14 cellular contexts compared by ENCODE assay signal in the genomic region with DNA sequence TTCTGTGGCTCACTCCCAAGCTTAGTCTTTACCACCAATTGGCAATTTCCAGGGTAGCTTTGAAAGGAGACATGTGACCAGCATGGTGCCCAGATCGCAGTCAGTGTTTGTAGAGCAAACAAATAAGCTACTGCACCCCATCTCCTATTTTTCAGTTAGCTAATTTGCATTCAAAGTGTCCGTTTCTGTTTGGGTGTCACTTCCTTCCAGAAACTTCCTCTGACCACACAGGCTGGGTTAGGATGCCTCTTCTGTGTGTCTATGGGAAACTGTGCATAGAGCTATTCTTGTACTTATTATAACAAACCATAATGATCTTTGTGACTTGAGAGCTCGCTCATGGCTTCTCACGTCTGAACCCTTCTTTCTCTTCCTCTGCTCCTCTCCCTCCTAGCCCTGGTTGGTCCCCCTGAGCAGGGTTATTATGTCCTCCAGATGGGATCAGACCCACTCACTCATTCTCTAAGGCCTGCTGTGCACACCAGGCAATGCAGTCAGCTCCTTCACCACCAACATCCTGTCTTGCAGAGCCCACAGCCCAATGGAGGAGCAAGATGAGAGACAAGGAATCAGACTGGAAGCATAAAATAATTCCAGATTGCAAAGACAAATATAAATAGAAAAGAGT.
A peak's percentile ranks its signal among the peaks of the same experiment; 100 is the strongest.
DNase-seq lines count a peak whose midpoint lies in the region; ATAC-seq and TF ChIP-seq lines count a peak whose summit lies in the region.
"Had no signal": no experiment of that assay in that cellular context is flagged by ENCODE, and none has a peak within 500 bp of the region (broad histone marks: within the 10 kb centered on the region; RNA-seq: fewer than 3 reads in every experiment).

No MANE protein-coding gene starts in this region.

- H3K4me3 ChIP-seq in esophagus muscularis mucosa: no peak overlapping the region
- H3K4me3 ChIP-seq: Peyer's patch had no signal

- POLR2A ChIA-PET in CD4-positive, alpha-beta T cell (lab: Charles Lee): no interaction called here

- H3K27ac Mint-ChIP-seq in CD4-positive, alpha-beta T cell: no peak overlapping the region
- H3K27ac Mint-ChIP-seq: brain; effector memory CD8-positive, alpha-beta T cell had no signal

- H3K27ac ChIP-seq in esophagus muscularis mucosa (replicated peaks in 1 of 4): no peak overlapping the region
- H3K27ac ChIP-seq in CD4-positive, alpha-beta T cell (ENCODE audit: low read depth, low read length): no peak overlapping the region
- H3K27ac ChIP-seq: Peyer's patch had no signal

- intact Hi-C loops in esophagus muscularis mucosa (cut with DNase I): no loop called here
- intact Hi-C loops in CD4-positive, alpha-beta T cell (cut with DNase I, micrococcal nuclease): no loop called here

- H3K36me3 Mint-ChIP-seq in CD4-positive, alpha-beta T cell (ENCODE audit: low read depth): no peaks in the 10 kb centered on the region
- H3K36me3 Mint-ChIP-seq: brain had no signal

- TF ChIP-seq CTCF in esophagus muscularis mucosa (IDR thresholded peaks at IDR 0.05): no peak
- TF ChIP-seq CTCF in CD4-positive, alpha-beta T cell (IDR thresholded peaks at IDR 0.05): no peak

- CTCF ChIA-PET in CD4-positive, alpha-beta T cell (lab: Charles Lee): no interaction called here

- no peak for TF ChIP-seq POLR2A in esophagus muscularis mucosa (IDR thresholded peaks at IDR 0.05; ENCODE audit: low read depth)

- H3K9me3 ChIP-seq in esophagus muscularis mucosa: no peaks in the 10 kb centered on the region
- H3K9me3 ChIP-seq in CD4-positive, alpha-beta T cell (ENCODE audit: control insufficient read depth, low read length): no peaks in the 10 kb centered on the region
- H3K9me3 ChIP-seq: Peyer's patch had no signal

- H3K36me3 ChIP-seq in esophagus muscularis mucosa: no peaks in the 10 kb centered on the region
- H3K36me3 ChIP-seq: Peyer's patch had no signal

- no peaks in the 10 kb centered on the region for H3K9me3 Mint-ChIP-seq in CD4-positive, alpha-beta T cell
- H3K9me3 Mint-ChIP-seq: brain; effector memory CD8-positive, alpha-beta T cell had no signal

- peaks cover 0 to 5% (median 0%) of the 10 kb centered on the region in 4 donors for H3K4me1 ChIP-seq in esophagus muscularis mucosa
- H3K4me1 ChIP-seq: Peyer's patch had no signal

- WGBS in esophagus muscularis mucosa: 67% methylated on average over 4 of the region's 4 CpGs

- no peak for TF ChIP-seq EP300 in esophagus muscularis mucosa (IDR thresholded peaks at IDR 0.05)

- DNase-seq in esophagus muscularis mucosa (ENCODE audit: extremely low spot score) (peak; percentile 82), NCI-H345 treated with DMSO at 0.1 percent for 48 hours (lab: John Stamatoyannopoulos, UW; ENCODE audit: unreplicated experiment) (no peak)
- DNase-seq in CD4-positive, alpha-beta T cell: no peak
- DNase-seq: activated CD4-positive, alpha-beta T cell treated with anti-CD3 and anti-CD28 coated beads for 4 hours; COR-L47; effector memory CD8-positive, alpha-beta T cell; islet precursor cell; midbrain; Peyer's patch had no signal

- H3K27me3 ChIP-seq in esophagus muscularis mucosa: peaks cover 0 to 15% (median 0%) of the 10 kb centered on the region in 4 donors
- peaks cover 6% of the 10 kb centered on the region for H3K27me3 ChIP-seq in CD4-positive, alpha-beta T cell (ENCODE audit: control insufficient read depth, insufficient read depth, low read length)
- H3K27me3 ChIP-seq: Peyer's patch had no signal

- peak; percentile 87 for ATAC-seq in GM19035 (IDR thresholded peaks at IDR 0.05; ENCODE audit: unreplicated experiment)
- ATAC-seq in GM21619 (IDR thresholded peaks at IDR 0.05; ENCODE audit: unreplicated experiment): peak; percentile 87
- ATAC-seq in HG03103 (IDR thresholded peaks at IDR 0.05; ENCODE audit: low read depth, unreplicated experiment): peak; percentile 71
- ATAC-seq in CD4-positive, alpha-beta T cell (ENCODE audit: poor library complexity): no peak
- no peak for ATAC-seq in HG03135 (IDR thresholded peaks at IDR 0.05; ENCODE audit: unreplicated experiment)
- ATAC-seq: effector memory CD8-positive, alpha-beta T cell had no signal

- H3K27me3 Mint-ChIP-seq in CD4-positive, alpha-beta T cell: peaks cover 17% of the 10 kb centered on the region

- no peak overlapping the region for H3K4me3 Mint-ChIP-seq in CD4-positive, alpha-beta T cell
- H3K4me3 Mint-ChIP-seq: brain; effector memory CD8-positive, alpha-beta T cell had no signal

- H3K4me1 Mint-ChIP-seq in CD4-positive, alpha-beta T cell (ENCODE audit: low read depth): no peaks in the 10 kb centered on the region

Comparison
In these comparisons a context has a peak if more than half of its experiments do, and no peak if none do; other contexts are left out.
1. ATAC-seq: peak in GM19035 (single experiment), GM21619 (single experiment) and HG03103 (single experiment); none in CD4-positive, alpha-beta T cell (single experiment) and HG03135 (single experiment).